ENCODE assay signal across 5 cellular contexts in the genomic region with DNA sequence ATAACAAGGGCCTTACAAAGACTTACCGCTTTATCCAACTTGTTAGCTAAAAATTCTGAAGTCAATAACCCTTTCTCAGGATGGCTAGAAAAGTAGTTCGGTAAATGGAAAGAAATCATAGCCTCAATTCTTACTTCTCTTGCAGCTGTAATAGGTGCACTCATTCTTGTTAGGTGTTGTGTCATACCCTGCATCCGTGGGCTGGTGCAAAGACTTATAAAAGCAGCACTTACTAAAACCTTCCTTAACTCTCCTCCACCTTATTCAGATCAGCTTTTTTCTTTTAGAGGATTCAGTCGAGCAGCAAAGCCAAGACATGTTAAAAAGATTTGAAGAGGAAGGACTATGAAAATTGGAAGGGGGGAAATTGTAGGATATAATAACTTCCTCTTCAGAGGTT.
"Had no signal": no experiment of that assay in that cellular context is flagged by ENCODE, and none has a peak within 500 bp of the region (broad histone marks: within the 10 kb centered on the region; RNA-seq: fewer than 3 reads in every experiment).

No MANE protein-coding gene starts in this region.

- DNase-seq: IMR-90, KBM-7 had no signal

- H3K27ac ChIP-seq: HL-60 had no signal

- H3K4me3 ChIP-seq: K562 had no signal

- ATAC-seq: HepG2, K562 had no signal
